Comparison of ENCODE assay signal across 9 cellular contexts in the genomic region with DNA sequence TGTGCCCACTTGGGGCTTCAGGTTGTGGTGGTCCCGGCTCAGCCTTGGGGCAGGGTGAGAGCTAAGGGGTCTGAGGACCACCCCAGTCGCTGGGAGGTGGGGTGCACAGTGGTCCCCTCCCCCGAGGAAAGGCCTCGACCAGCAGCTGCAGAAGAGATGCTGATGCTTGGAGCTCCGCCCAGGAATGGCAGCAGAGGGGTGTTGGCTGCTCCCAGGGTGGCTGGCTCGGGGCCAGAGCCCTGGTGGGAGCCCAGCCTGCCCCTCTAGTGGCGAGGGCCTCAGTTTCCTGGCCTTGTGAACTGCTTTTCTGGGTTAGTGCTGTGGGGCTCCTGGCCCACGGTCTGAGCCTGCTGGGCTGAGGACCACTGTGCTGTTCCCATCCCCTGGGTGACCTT. TPM values are rescaled to one million over a fixed set of nuclear protein-coding genes. Genes with fewer than 3 reads are reported as not detected.
DNase-seq lines count a peak whose midpoint lies in the region; ATAC-seq and TF ChIP-seq lines count a peak whose summit lies in the region.
"Had no signal": no experiment of that assay in that cellular context is flagged by ENCODE, and none has a peak within 500 bp of the region (broad histone marks: within the 10 kb centered on the region; RNA-seq: fewer than 3 reads in every experiment).

No MANE protein-coding gene starts in this region.

- H3K4me1 Mint-ChIP-seq in GM23338: peaks cover 5% of the 10 kb centered on the region
- peaks cover 9% of the 10 kb centered on the region for H3K4me1 Mint-ChIP-seq in activated T-cell treated with anti-CD3 and anti-CD28 coated beads, Interleukin-2, amount 50 U/mL, for 72 hours (ENCODE audit: low read depth)
- H3K4me1 Mint-ChIP-seq in activated CD4-positive, alpha-beta T cell treated with anti-CD3 and anti-CD28 coated beads, Interleukin-2, amount 10 ng/mL, durations not matched to agents 7 days and 5 days: peaks cover 3% of the 10 kb centered on the region

- H3K14ac ChIP-seq in trophoblast cell (ENCODE audit: low read length): peak overlapping the region; percentile 75

- H4K12ac ChIP-seq in trophoblast cell (ENCODE audit: low read depth, low read length): peak overlapping the region; percentile 39

- 0 out of 2 replicates have a peak, but pooled peaks cover 7% of the 10 kb centered on the region for H3F3A ChIP-seq in GM23338 (replicated peaks; ENCODE audit: low read depth)

- H3K4me3 ChIP-seq in GM23338 (peak overlapping the region; percentile 75), NT2/D1 (ENCODE audit: insufficient read length, low read depth) (peak overlapping the region; percentile 67), esophagus squamous epithelium (peak overlapping the region in 3 of 4 donors; percentile 42 to 68 (median 53)), trophoblast cell (ENCODE audit: low read depth, low read length) (no peak overlapping the region)

- H3K9me3 ChIP-seq in NT2/D1 (ENCODE audit: insufficient read depth, low read length) (no peaks in the 10 kb centered on the region), esophagus squamous epithelium (no peaks in the 10 kb centered on the region), trophoblast cell (ENCODE audit: insufficient read depth, low read depth, low read length) (no peaks in the 10 kb centered on the region)
- H3K9me3 ChIP-seq: vagina had no signal

- no peak for TF ChIP-seq POLR2A in esophagus squamous epithelium (IDR thresholded peaks at IDR 0.05)

- H3K18ac ChIP-seq in trophoblast cell (ENCODE audit: low read length): peak overlapping the region; percentile 89

- H3K9ac ChIP-seq in NT2/D1 (ENCODE audit: insufficient read length, low read depth) (peak overlapping the region; percentile 87), trophoblast cell (ENCODE audit: low read length) (no peak overlapping the region)

- H3K36me3 Mint-ChIP-seq in GM23338 (ENCODE audit: low read depth): peaks cover 3% of the 10 kb centered on the region; the same call in 1 of the 3 replicates
- H3K36me3 Mint-ChIP-seq in activated T-cell treated with anti-CD3 and anti-CD28 coated beads, Interleukin-2, amount 50 U/mL, for 72 hours (ENCODE audit: insufficient read depth in 2 of 2): no peaks in the 10 kb centered on the region
- no peaks in the 10 kb centered on the region for H3K36me3 Mint-ChIP-seq in activated CD4-positive, alpha-beta T cell treated with anti-CD3 and anti-CD28 coated beads, Interleukin-2, amount 10 ng/mL, durations not matched to agents 7 days and 5 days (ENCODE audit: low read depth)

- H3K36me3 ChIP-seq in GM23338 (ENCODE audit: insufficient read depth) (no peaks in the 10 kb centered on the region), NT2/D1 (ENCODE audit: insufficient read depth, insufficient read length, low read length) (peaks cover 5% of the 10 kb centered on the region), esophagus squamous epithelium (no peaks in the 10 kb centered on the region), trophoblast cell (ENCODE audit: control insufficient read depth in 1 of 2, insufficient read depth in 2 of 2, low read length in 2 of 2) (peaks cover 4% of the 10 kb centered on the region in 2 experiments)
- H3K36me3 ChIP-seq: vagina had no signal

- peak overlapping the region; percentile 68 for H2BK12ac ChIP-seq in trophoblast cell (ENCODE audit: low read length)

- H3K27me3 Mint-ChIP-seq in GM23338 (ENCODE audit: insufficient read depth, low read depth, poor library complexity): peaks cover 24% of the 10 kb centered on the region
- peaks cover 39% of the 10 kb centered on the region for H3K27me3 Mint-ChIP-seq in activated T-cell treated with anti-CD3 and anti-CD28 coated beads, Interleukin-2, amount 50 U/mL, for 72 hours (ENCODE audit: low read depth)
- peaks cover 26% of the 10 kb centered on the region for H3K27me3 Mint-ChIP-seq in activated CD4-positive, alpha-beta T cell treated with anti-CD3 and anti-CD28 coated beads, Interleukin-2, amount 10 ng/mL, durations not matched to agents 7 days and 5 days

- POLR2A ChIA-PET in activated CD4-positive, alpha-beta T cell treated with anti-CD3 and anti-CD28 coated beads, Interleukin-2, amount 10 ng/mL, durations not matched to agents 7 days and 5 days (lab: Charles Lee): no interaction called here

- H3K27ac ChIP-seq in GM23338 (ENCODE audit: low read depth) (no peak overlapping the region), esophagus squamous epithelium (peak overlapping the region in 3 of 4 donors; percentile 16 to 75 (median 66)), trophoblast cell (ENCODE audit: low read depth, low read length) (no peak overlapping the region)
- H3K27ac ChIP-seq: vagina had no signal

- CTCF ChIA-PET in activated CD4-positive, alpha-beta T cell treated with anti-CD3 and anti-CD28 coated beads, Interleukin-2, amount 10 ng/mL, durations not matched to agents 7 days and 5 days (lab: Charles Lee): interaction anchor here (1.0 to 4.5 kb wide), 4 partner anchors 9 to 226 kb away, joined by 3 to 44 read pairs (median 4); a partner anchor contains a TSS

- peak overlapping the region; percentile 71 for H2BK120ac ChIP-seq in trophoblast cell (ENCODE audit: insufficient read depth, low read length, poor library complexity)

- WGBS in esophagus squamous epithelium, 2 donors: 20% methylated on average over 1 of the region's 8 CpGs; no CpG with 5 or more reads in 1 of the 2 donors
- no CpG with 5 or more reads among the region's 8 CpGs for WGBS in trophoblast cell (ENCODE audit: extremely low coverage, insufficient coverage, insufficient read length)

- TF ChIP-seq CTCF in GM23338 (conservative IDR thresholded peaks at IDR 0.05; ENCODE audit: low read depth in 2 of 2): no peak
- no peak for TF ChIP-seq CTCF in esophagus squamous epithelium (IDR thresholded peaks at IDR 0.05)

- no peaks in the 10 kb centered on the region for H3K9me3 Mint-ChIP-seq in GM23338
- no peaks in the 10 kb centered on the region for H3K9me3 Mint-ChIP-seq in activated T-cell treated with anti-CD3 and anti-CD28 coated beads, Interleukin-2, amount 50 U/mL, for 72 hours
- H3K9me3 Mint-ChIP-seq in activated CD4-positive, alpha-beta T cell treated with anti-CD3 and anti-CD28 coated beads, Interleukin-2, amount 10 ng/mL, durations not matched to agents 7 days and 5 days: no peaks in the 10 kb centered on the region

- no peak for DNase-seq in GM23338 (ENCODE audit: low spot score)
- no peak for DNase-seq in NT2/D1 (ENCODE audit: low read depth, low spot score)
- DNase-seq in esophagus squamous epithelium (lab: John Stamatoyannopoulos, UW): no peak
- DNase-seq in trophoblast cell: no peak
- no peak for DNase-seq in activated T-cell treated with anti-CD3 and anti-CD28 coated beads, Interleukin-2, amount 50 U/mL, for 72 hours
- no peak for DNase-seq in activated CD4-positive, alpha-beta T cell treated with anti-CD3 and anti-CD28 coated beads, Interleukin-2, amount 10 ng/mL, durations not matched to agents 7 days and 5 days
- DNase-seq in activated effector memory CD4-positive, alpha-beta T cell treated with Interleukin-2 at 50 U/mL for 16 hours: no peak
- no peak for DNase-seq in stimulated activated CD4-positive, alpha-beta T cell treated with anti-CD3 and anti-CD28 coated beads, Interleukin-2, amount 100 ng/mL, for 48 hours

- peak overlapping the region; percentile 68 for H4K8ac ChIP-seq in trophoblast cell (ENCODE audit: low read depth, low read length)

- ATAC-seq in GM23338: no peak
- no peak for ATAC-seq in activated T-cell treated with anti-CD3 and anti-CD28 coated beads, Interleukin-2, amount 50 U/mL, for 72 hours (replicated peaks in 1 of 2)

- H2AFZ ChIP-seq in GM23338: no peak overlapping the region
- no peak overlapping the region for H2AFZ ChIP-seq in trophoblast cell (ENCODE audit: insufficient read depth, low read length, poor library complexity)

- no peak overlapping the region for H3K23ac ChIP-seq in trophoblast cell (ENCODE audit: low read length)

- peak overlapping the region; percentile 90 for H4K91ac ChIP-seq in trophoblast cell (ENCODE audit: low read depth, low read length)

- intact Hi-C loops in esophagus squamous epithelium (cut with DNase I): no loop called here

- H3K9me2 ChIP-seq in GM23338 (ENCODE audit: insufficient read depth): no peaks in the 10 kb centered on the region

- H3K4me2 ChIP-seq in GM23338 (peak overlapping the region; percentile 90), trophoblast cell (ENCODE audit: low read length) (peak overlapping the region; percentile 67)

- H3K27me3 ChIP-seq in GM23338 (ENCODE audit: insufficient read depth) (peaks cover 13% of the 10 kb centered on the region), NT2/D1 (ENCODE audit: insufficient read depth, insufficient read length) (peaks cover 9% of the 10 kb centered on the region), esophagus squamous epithelium (peaks cover 0 to 71% (median 3%) of the 10 kb centered on the region in 4 donors), trophoblast cell (ENCODE audit: insufficient read depth, low read length) (peaks cover 2% of the 10 kb centered on the region)

- H4K20me1 ChIP-seq in GM23338 (replicated peaks; ENCODE audit: insufficient read depth): peaks cover 11% of the 10 kb centered on the region

- no peak overlapping the region for H2BK5ac ChIP-seq in trophoblast cell (ENCODE audit: low read depth, low read length, poor library complexity)

- H3K4ac ChIP-seq in trophoblast cell (ENCODE audit: low read depth, low read length): peak overlapping the region; percentile 35

- peak overlapping the region; percentile 71 for H3K4me3 Mint-ChIP-seq in GM23338
- H3K4me3 Mint-ChIP-seq in activated T-cell treated with anti-CD3 and anti-CD28 coated beads, Interleukin-2, amount 50 U/mL, for 72 hours: no peak overlapping the region
- no peak overlapping the region for H3K4me3 Mint-ChIP-seq in activated CD4-positive, alpha-beta T cell treated with anti-CD3 and anti-CD28 coated beads, Interleukin-2, amount 10 ng/mL, durations not matched to agents 7 days and 5 days

- H3K27ac Mint-ChIP-seq in GM23338: no peak overlapping the region
- H3K27ac Mint-ChIP-seq in activated T-cell treated with anti-CD3 and anti-CD28 coated beads, Interleukin-2, amount 50 U/mL, for 72 hours: no peak overlapping the region
- H3K27ac Mint-ChIP-seq in activated CD4-positive, alpha-beta T cell treated with anti-CD3 and anti-CD28 coated beads, Interleukin-2, amount 10 ng/mL, durations not matched to agents 7 days and 5 days: no peak overlapping the region

- H3K79me2 ChIP-seq in GM23338 (replicated peaks; ENCODE audit: insufficient read depth) (peaks cover 10% of the 10 kb centered on the region; the same call in 1 of the 2 replicates), trophoblast cell (ENCODE audit: control insufficient read depth, insufficient read depth, low read length, poor library complexity) (peaks cover 9% of the 10 kb centered on the region)

- peaks cover 4% of the 10 kb centered on the region; the same call in 1 of the 2 replicates for H3K4me1 ChIP-seq in GM23338 (ENCODE audit: insufficient read depth)
- peaks cover 36% of the 10 kb centered on the region for H3K4me1 ChIP-seq in NT2/D1 (ENCODE audit: insufficient read depth, insufficient read length)
- peaks cover 7 to 42% (median 12%) of the 10 kb centered on the region in 3 donors for H3K4me1 ChIP-seq in esophagus squamous epithelium
- H3K4me1 ChIP-seq in trophoblast cell (ENCODE audit: control insufficient read depth in 1 of 2, insufficient read depth in 2 of 2, low read length in 2 of 2): peaks cover 22 to 27% of the 10 kb centered on the region in 2 experiments

- peaks cover 22% of the 10 kb centered on the region for H3K79me1 ChIP-seq in trophoblast cell (ENCODE audit: low read length)

- peak overlapping the region; percentile 92 for H2AK5ac ChIP-seq in trophoblast cell (ENCODE audit: low read length)

RNA-seq across cellular contexts. Expression of a gene that starts 1.2 kb away (rescaled TPM):
- total RNA-seq in GM23338 (2014; rRNA removed; shearing (Covaris generic)): 47.2 and 60.0 TPM in 2 replicates
- polyA plus RNA-seq in GM23338 (2016; fragmentation: Nextera tagmentation; extraction: Ambion mirVana): 18.7 and 24.2 TPM in 2 replicates
- total RNA-seq in esophagus squamous epithelium: 1 to 10 TPM in 3 of 4 donors, under 1 TPM in 1; 0.48 to 6.3 (median 1.1) TPM
- 29.3 and 30.2 TPM in 2 replicates for polyA plus RNA-seq in trophoblast cell (2013)
- total RNA-seq in activated T-cell treated with anti-CD3 and anti-CD28 coated beads, Interleukin-2, amount 50 U/mL, for 72 hours: under 1 TPM; 0.67 to 0.72 TPM
- not detected for total RNA-seq in activated CD4-positive, alpha-beta T cell treated with anti-CD3 and anti-CD28 coated beads, Interleukin-2, amount 10 ng/mL, durations not matched to agents 7 days and 5 days

RNA-seq across cellular contexts. Expression of a gene that starts 26.3 kb away (rescaled TPM):
- total RNA-seq in GM23338 (2014; rRNA removed; shearing (Covaris generic)): 33.3 and 44.7 TPM in 2 replicates
- polyA plus RNA-seq in GM23338 (2016; fragmentation: Nextera tagmentation; extraction: Ambion mirVana): 31.8 and 34.4 TPM in 2 replicates
- total RNA-seq in esophagus squamous epithelium: 10 to 100 TPM; 66.2 to 80.6 (median 75.8) TPM
- 16.6 and 17.1 TPM in 2 replicates for polyA plus RNA-seq in trophoblast cell (2013)
- 10 to 100 TPM; 18.3 to 19.2 TPM for total RNA-seq in activated T-cell treated with anti-CD3 and anti-CD28 coated beads, Interleukin-2, amount 50 U/mL, for 72 hours
- 10 to 100 TPM; 15.0 to 17.0 TPM for total RNA-seq in activated CD4-positive, alpha-beta T cell treated with anti-CD3 and anti-CD28 coated beads, Interleukin-2, amount 10 ng/mL, durations not matched to agents 7 days and 5 days

RNA-seq across cellular contexts. Expression of a gene that starts 29.2 kb away (rescaled TPM):
- 0.45 and 9.8 TPM in 2 replicates for total RNA-seq in GM23338 (2014; rRNA removed; shearing (Covaris generic))
- 0.43 and 0.74 TPM in 2 replicates for polyA plus RNA-seq in GM23338 (2016; fragmentation: Nextera tagmentation; extraction: Ambion mirVana)
- total RNA-seq in esophagus squamous epithelium: 1 to 10 TPM in 3 of 4 donors, under 1 TPM in 1; 0.64 to 3.8 (median 2.2) TPM
- 0.03 and 0.06 TPM in 2 replicates for polyA plus RNA-seq in trophoblast cell (2013)
- under 1 TPM; 0.21 to 0.70 TPM for total RNA-seq in activated T-cell treated with anti-CD3 and anti-CD28 coated beads, Interleukin-2, amount 50 U/mL, for 72 hours
- total RNA-seq in activated CD4-positive, alpha-beta T cell treated with anti-CD3 and anti-CD28 coated beads, Interleukin-2, amount 10 ng/mL, durations not matched to agents 7 days and 5 days: not detected

RNA-seq across cellular contexts. Expression of a gene that starts 34.8 kb away (rescaled TPM):
- total RNA-seq in GM23338 (2014; rRNA removed; shearing (Covaris generic)): not detected in 2 replicates
- polyA plus RNA-seq in GM23338 (2016; fragmentation: Nextera tagmentation; extraction: Ambion mirVana): not detected in 2 replicates
- total RNA-seq in esophagus squamous epithelium: 1 to 10 TPM in 2 of 4 donors, under 1 TPM in 1, not detected in 1; 0.82 to 6.7 (median 2.5) TPM
- not detected in 2 replicates for polyA plus RNA-seq in trophoblast cell (2013)
- not detected for total RNA-seq in activated T-cell treated with anti-CD3 and anti-CD28 coated beads, Interleukin-2, amount 50 U/mL, for 72 hours
- total RNA-seq in activated CD4-positive, alpha-beta T cell treated with anti-CD3 and anti-CD28 coated beads, Interleukin-2, amount 10 ng/mL, durations not matched to agents 7 days and 5 days: not detected

RNA-seq across cellular contexts. Expression of a gene that starts 44.5 kb away (rescaled TPM):
- not detected in 2 replicates for total RNA-seq in GM23338 (2014; rRNA removed; shearing (Covaris generic))
- polyA plus RNA-seq in GM23338 (2016; fragmentation: Nextera tagmentation; extraction: Ambion mirVana): not detected in 2 replicates
- total RNA-seq in esophagus squamous epithelium: not detected
- polyA plus RNA-seq in trophoblast cell (2013): 0.03 TPM in 1 of 2 replicates, not detected in the other
- total RNA-seq in activated T-cell treated with anti-CD3 and anti-CD28 coated beads, Interleukin-2, amount 50 U/mL, for 72 hours: not detected
- not detected for total RNA-seq in activated CD4-positive, alpha-beta T cell treated with anti-CD3 and anti-CD28 coated beads, Interleukin-2, amount 10 ng/mL, durations not matched to agents 7 days and 5 days
- total RNA-seq: vagina had no signal

Comparison
In these comparisons a context has a peak if more than half of its experiments do, and no peak if none do; other contexts are left out.
1. H3K27ac ChIP-seq: peak in esophagus squamous epithelium (3 of 4); none in GM23338 (single experiment) and trophoblast cell (single experiment).